Comparison of ENCODE assay signal across 2 cellular contexts in genomic region chr13:33526718-33527117, GRCh38.
TF ChIP-seq lines count a peak whose summit lies in the region.

No MANE protein-coding gene starts in this region.

TF ChIP-seq in IMR-90, 13 proteins besides CTCF, POLR2A, EP300 and RAD21:
- TF ChIP-seq MAZ (IDR thresholded peaks at IDR 0.05; ENCODE audit: borderline replicate concordance, low read depth, low read length) (no peak), FOS (IDR thresholded peaks at IDR 0.05; ENCODE audit: low read depth, low read length) (no peak), RFX5 (IDR thresholded peaks at IDR 0.05; ENCODE audit: low read depth, low read length) (no peak), NFE2L2 (IDR thresholded peaks at IDR 0.05; ENCODE audit: low read depth, low read length) (no peak), CEBPB (IDR thresholded peaks at IDR 0.05; ENCODE audit: low read depth, low read length) (no peak), MXI1 (IDR thresholded peaks at IDR 0.05; ENCODE audit: borderline replicate concordance, low read depth, low read length) (no peak), BHLHE40 (IDR thresholded peaks at IDR 0.05; ENCODE audit: low read depth, low read length) (no peak), SMC3 (IDR thresholded peaks at IDR 0.05; ENCODE audit: low read depth, low read length) (no peak), RCOR1 (IDR thresholded peaks at IDR 0.05; ENCODE audit: insufficient replicate concordance, low read length) (no peak), ELK1 (IDR thresholded peaks at IDR 0.05; ENCODE audit: borderline replicate concordance, low read depth, low read length) (no peak), MAFK (IDR thresholded peaks at IDR 0.05; ENCODE audit: low read depth, low read length) (no peak), CHD1 (IDR thresholded peaks at IDR 0.05; ENCODE audit: low read depth, low read length) (no peak)
- TF ChIP-seq, protein P1, sequence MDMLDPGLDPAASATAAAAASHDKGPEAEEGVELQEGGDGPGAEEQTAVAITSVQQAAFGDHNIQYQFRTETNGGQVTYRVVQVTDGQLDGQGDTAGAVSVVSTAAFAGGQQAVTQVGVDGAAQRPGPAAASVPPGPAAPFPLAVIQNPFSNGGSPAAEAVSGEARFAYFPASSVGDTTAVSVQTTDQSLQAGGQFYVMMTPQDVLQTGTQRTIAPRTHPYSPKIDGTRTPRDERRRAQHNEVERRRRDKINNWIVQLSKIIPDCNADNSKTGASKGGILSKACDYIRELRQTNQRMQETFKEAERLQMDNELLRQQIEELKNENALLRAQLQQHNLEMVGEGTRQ (IDR thresholded peaks at IDR 0.05; ENCODE audit: low read depth, low read length) = no peak

TF ChIP-seq in GM12878, 131 proteins besides CTCF, POLR2A, EP300 and RAD21:
- TF ChIP-seq, protein P2, sequence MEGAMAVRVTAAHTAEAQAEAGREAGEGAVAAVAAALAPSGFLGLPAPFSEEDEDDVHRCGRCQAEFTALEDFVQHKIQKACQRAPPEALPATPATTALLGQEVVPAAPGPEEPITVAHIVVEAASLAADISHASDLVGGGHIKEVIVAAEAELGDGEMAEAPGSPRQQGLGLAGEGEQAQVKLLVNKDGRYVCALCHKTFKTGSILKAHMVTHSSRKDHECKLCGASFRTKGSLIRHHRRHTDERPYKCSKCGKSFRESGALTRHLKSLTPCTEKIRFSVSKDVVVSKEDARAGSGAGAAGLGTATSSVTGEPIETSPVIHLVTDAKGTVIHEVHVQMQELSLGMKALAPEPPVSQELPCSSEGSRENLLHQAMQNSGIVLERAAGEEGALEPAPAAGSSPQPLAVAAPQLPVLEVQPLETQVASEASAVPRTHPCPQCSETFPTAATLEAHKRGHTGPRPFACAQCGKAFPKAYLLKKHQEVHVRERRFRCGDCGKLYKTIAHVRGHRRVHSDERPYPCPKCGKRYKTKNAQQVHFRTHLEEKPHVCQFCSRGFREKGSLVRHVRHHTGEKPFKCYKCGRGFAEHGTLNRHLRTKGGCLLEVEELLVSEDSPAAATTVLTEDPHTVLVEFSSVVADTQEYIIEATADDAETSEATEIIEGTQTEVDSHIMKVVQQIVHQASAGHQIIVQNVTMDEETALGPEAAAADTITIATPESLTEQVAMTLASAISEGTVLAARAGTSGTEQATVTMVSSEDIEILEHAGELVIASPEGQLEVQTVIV (IDR thresholded peaks at IDR 0.05; ENCODE audit: borderline replicate concordance, partially characterized antibody) = no peak
- TF ChIP-seq CHD2 (IDR thresholded peaks at IDR 0.05; ENCODE audit: borderline replicate concordance, low read depth, low read length) (no peak), MAX (IDR thresholded peaks at IDR 0.05; ENCODE audit: low read depth, low read length) (no peak), SKIL (IDR thresholded peaks at IDR 0.05; ENCODE audit: low read depth, poor library complexity, severe bottlenecking) (no peak), ZNF24 (IDR thresholded peaks at IDR 0.05) (no peak), SIX5 (IDR thresholded peaks at IDR 0.05; ENCODE audit: low read depth, low read length, severe bottlenecking) (no peak)
TF ChIP-seq in GM12878: peak in this region for 0.
